Comparison of ENCODE assay signal across 8 cellular contexts in the genomic region with DNA sequence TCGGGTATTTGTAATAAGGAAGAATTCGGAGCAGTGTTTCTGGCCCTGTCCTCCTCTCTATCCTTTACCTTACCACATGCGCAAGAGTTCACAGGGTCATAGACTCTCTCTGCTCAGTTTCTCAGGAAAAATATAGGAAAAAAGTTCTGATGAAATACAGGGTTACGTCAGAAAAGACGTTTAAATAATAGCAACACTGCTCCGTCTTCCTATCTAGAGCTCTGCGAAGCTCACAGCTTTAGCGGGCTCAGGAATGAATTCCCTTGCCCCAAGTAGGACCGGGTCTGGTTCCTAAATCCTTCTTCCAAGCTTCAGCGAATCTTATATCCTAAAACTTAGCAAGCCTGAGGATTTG. TPM values are rescaled to one million over a fixed set of nuclear protein-coding genes. Genes with fewer than 3 reads are reported as not detected.
DNase-seq lines count a peak whose midpoint lies in the region; ATAC-seq and TF ChIP-seq lines count a peak whose summit lies in the region.

No MANE protein-coding gene starts in this region.

- no peak for ATAC-seq in right cardiac atrium

- H3K79me2 ChIP-seq in smooth muscle cell (ENCODE audit: low read depth): peaks cover 35% of the 10 kb centered on the region

- H4K20me1 ChIP-seq in smooth muscle cell (ENCODE audit: low read depth): no peaks in the 10 kb centered on the region

- H3K4me1 ChIP-seq in right cardiac atrium (ENCODE audit: control insufficient read depth, insufficient read depth, low read length): peaks cover under 1% of the 10 kb centered on the region
- H3K4me1 ChIP-seq in smooth muscle cell (ENCODE audit: low read depth): peaks cover 16% of the 10 kb centered on the region

- peak overlapping the region; percentile 83 for H2AFZ ChIP-seq in smooth muscle cell (ENCODE audit: low read depth)

- peak overlapping the region; percentile 62 for H3K4me3 ChIP-seq in HFF-Myc (replicated peaks; ENCODE audit: low read depth, low read length)
- peak overlapping the region; percentile 96 for H3K4me3 ChIP-seq in WERI-Rb-1 (ENCODE audit: low read depth, low read length)
- H3K4me3 ChIP-seq in right cardiac atrium (ENCODE audit: low read length): peak overlapping the region; percentile 92
- H3K4me3 ChIP-seq in smooth muscle cell: peak overlapping the region; percentile 87

- TF ChIP-seq CTCF in HFF-Myc (IDR thresholded peaks at IDR 0.05; ENCODE audit: low read depth, low read length, missing control alignments): no peak
- TF ChIP-seq CTCF in WERI-Rb-1 (IDR thresholded peaks at IDR 0.05; ENCODE audit: low read depth, low read length): no peak
- TF ChIP-seq CTCF in smooth muscle cell (IDR thresholded peaks at IDR 0.05; ENCODE audit: borderline replicate concordance, insufficient read depth, poor library complexity, severe bottlenecking): no peak

- H3K27me3 ChIP-seq in WERI-Rb-1 (ENCODE audit: insufficient read depth, low read depth, severe bottlenecking) (no peaks in the 10 kb centered on the region), right cardiac atrium (ENCODE audit: control insufficient read depth, insufficient read depth) (no peaks in the 10 kb centered on the region), smooth muscle cell (ENCODE audit: low read depth) (no peaks in the 10 kb centered on the region)

- DNase-seq in HFF-Myc (ENCODE audit: extremely low read depth, low read depth) (no peak), WERI-Rb-1 (no peak), right cardiac atrium (no peak), smooth muscle cell (lab: John Stamatoyannopoulos, UW; ENCODE audit: unreplicated experiment) (no peak), NOMO-1 (lab: John Stamatoyannopoulos, UW; ENCODE audit: unreplicated experiment in 2 of 2) (no peak), NK-92 (lab: John Stamatoyannopoulos, UW; ENCODE audit: unreplicated experiment) (no peak), MV-4-11 (lab: John Stamatoyannopoulos, UW) (no peak), COLO829 (ENCODE audit: low spot score) (no peak)

- H3K36me3 ChIP-seq in WERI-Rb-1 (peaks cover 43% of the 10 kb centered on the region), smooth muscle cell (ENCODE audit: low read depth) (peaks cover 15% of the 10 kb centered on the region)

- no peaks in the 10 kb centered on the region for H3K9me3 ChIP-seq in WERI-Rb-1 (ENCODE audit: severe bottlenecking)
- H3K9me3 ChIP-seq in right cardiac atrium (ENCODE audit: control insufficient read depth, low read length): no peaks in the 10 kb centered on the region
- H3K9me3 ChIP-seq in smooth muscle cell (replicated peaks; ENCODE audit: low read depth): no peaks in the 10 kb centered on the region

- intact Hi-C loops in right cardiac atrium (cut with DNase I): no loop called here

- no peaks in the 10 kb centered on the region for H3F3A ChIP-seq in smooth muscle cell (ENCODE audit: low read depth)

- peak overlapping the region; percentile 100 for H3K9ac ChIP-seq in smooth muscle cell (ENCODE audit: low read depth)

- H3K27ac ChIP-seq in WERI-Rb-1: peak overlapping the region; percentile 98
- peak overlapping the region; percentile 88 for H3K27ac ChIP-seq in right cardiac atrium (ENCODE audit: low read length)
- H3K27ac ChIP-seq in smooth muscle cell (ENCODE audit: low read depth): peak overlapping the region; percentile 97

- H3K4me2 ChIP-seq in smooth muscle cell: peak overlapping the region; percentile 99

- WGBS in right cardiac atrium: under 1% methylated on average over 10 of the region's 10 CpGs
- 3% methylated on average over 10 of the region's 10 CpGs for WGBS in smooth muscle cell (ENCODE audit: low lambda C conversion rate)

RNA-seq across cellular contexts. Expression of a gene that starts 0.4 kb away (rescaled TPM):
- 10 to 100 TPM; 24.2 to 34.1 (median 29.8) TPM for total RNA-seq in right cardiac atrium
- 45.1 TPM for polyA plus RNA-seq in right cardiac atrium
- 77.8 and 88.5 TPM in 2 replicates for total RNA-seq in smooth muscle cell
- polyA plus RNA-seq in smooth muscle cell: 44.2 and 50.6 TPM in 2 replicates

RNA-seq across cellular contexts. Expression of a gene that starts 0.5 kb away (rescaled TPM):
- 10 to 100 TPM; 12.2 to 20.5 (median 19.7) TPM for total RNA-seq in right cardiac atrium
- polyA plus RNA-seq in right cardiac atrium: 4.1 TPM
- total RNA-seq in smooth muscle cell: 7.6 and 14.7 TPM in 2 replicates
- 5.3 and 6.2 TPM in 2 replicates for polyA plus RNA-seq in smooth muscle cell
